In genomic region chr12:70919161-70919560, GRCh38 we compare ENCODE assay signal across 28 cellular contexts. TPM values are rescaled to one million over a fixed set of nuclear protein-coding genes. Genes with fewer than 3 reads are reported as not detected.
"Had no signal": no experiment of that assay in that cellular context is flagged by ENCODE, and none has a peak within 500 bp of the region (broad histone marks: within the 10 kb centered on the region; RNA-seq: fewer than 3 reads in every experiment).

No MANE protein-coding gene starts in this region.

- H3K36me3 ChIP-seq: cardiac muscle cell, SJCRH30, WERI-Rb-1 had no signal

- DNase-seq: activated CD4-positive, alpha-beta memory T cell treated with anti-CD3 and anti-CD28 coated beads, Interleukin-2, amount 10 ng/mL, durations not matched to agents 7 days and 5 days; activated CD4-positive, alpha-beta T cell treated with anti-CD3 and anti-CD28 coated beads for 1 hour; activated CD4-positive, alpha-beta T cell treated with anti-CD3 and anti-CD28 coated beads for 48 hours; activated CD4-positive, CD25-positive, alpha-beta regulatory T cell; activated CD8-positive, alpha-beta memory T cell treated with anti-CD3 and anti-CD28 coated beads for 24 hours; activated CD8-positive, alpha-beta memory T cell treated with anti-CD3 and anti-CD28 coated beads, Interleukin-2, amount 10 ng/mL, durations not matched to agents 7 days and 5 days; activated CD8-positive, alpha-beta memory T cell treated with anti-CD3 and anti-CD28 coated beads, Interleukin-2, amount 50 U/mL, for 48 hours; activated effector memory CD4-positive, alpha-beta T cell treated with Interleukin-2 at 50 U/mL for 16 hours; activated naive CD4-positive, alpha-beta T cell treated with anti-CD3 and anti-CD28 coated beads, Interleukin-2, amount 10 ng/mL, durations not matched to agents 7 days and 5 days; activated naive CD8-positive, alpha-beta T cell treated with anti-CD3 and anti-CD28 coated beads, Interleukin-2, amount 50 U/mL, for 24 hours; activated T-cell treated with anti-CD3 and anti-CD28 coated beads, Interleukin-2, amount 50 U/mL, for 48 hours; NCI-H1105; NCI-H1417 treated with DMSO at 0.1 percent for 48 hours; NCI-H187 treated with DMSO at 0.1 percent for 48 hours; NCI-H2171 treated with DMSO at 0.1 percent for 48 hours; NCI-H446; NCI-H510A treated with DMSO at 0.1 percent for 48 hours; NCI-H526 treated with DMSO at 0.1 percent for 48 hours; SHP77; T-helper 1 cell; T-helper 2 cell; T1000; WERI-Rb-1 had no signal

- H3K9me3 ChIP-seq: SJCRH30, SK-N-SH had no signal

- ATAC-seq: activated CD8-positive, alpha-beta memory T cell treated with anti-CD3 and anti-CD28 coated beads, Interleukin-2, amount 10 ng/mL, durations not matched to agents 7 days and 5 days; activated naive CD8-positive, alpha-beta T cell treated with anti-CD3 and anti-CD28 coated beads, Interleukin-2, amount 50 U/mL, for 24 hours; K562; Panc1 had no signal

- H3K4me3 ChIP-seq: K562, SJCRH30 had no signal

- H3K27ac ChIP-seq: cardiac muscle cell, SJCRH30 had no signal

- H3K27me3 ChIP-seq: SJCRH30 had no signal

RNA-seq across cellular contexts. Expression of gene PTPRR, which starts 1.4 kb away (rescaled TPM):
- total RNA-seq: activated CD4-positive, alpha-beta memory T cell treated with anti-CD3 and anti-CD28 coated beads, Interleukin-2, amount 10 ng/mL, durations not matched to agents 7 days and 5 days; activated CD8-positive, alpha-beta memory T cell treated with anti-CD3 and anti-CD28 coated beads, Interleukin-2, amount 10 ng/mL, durations not matched to agents 7 days and 5 days; cardiac muscle cell had no signal
